ENCODE assay signal across 3 cellular contexts in the genomic region with DNA sequence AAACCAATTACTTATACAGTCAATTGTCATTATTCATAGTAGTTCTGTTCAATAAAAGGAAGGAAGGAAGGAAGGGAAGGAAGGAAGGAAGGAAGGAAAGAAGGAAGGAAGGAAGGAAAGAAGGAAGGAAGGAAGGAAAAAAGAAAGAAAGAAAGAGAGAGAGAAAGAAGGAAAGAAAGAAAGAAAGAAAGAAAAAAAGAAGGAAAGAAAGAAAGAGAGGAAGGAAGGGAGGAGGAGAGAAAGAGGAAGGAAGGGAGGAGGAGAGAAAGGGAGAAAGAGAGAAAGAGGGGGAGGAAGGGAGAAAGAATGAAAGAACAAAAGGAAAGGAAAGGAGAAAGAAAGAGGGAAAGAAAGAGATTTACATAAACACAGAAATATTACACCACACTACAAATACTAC.
TF ChIP-seq lines count a peak whose summit lies in the region.

No MANE protein-coding gene starts in this region.

TF ChIP-seq in HEK293, 187 proteins besides CTCF, POLR2A, EP300 and RAD21:
- TF ChIP-seq ZNF366 (tag by site-specific recombination; conservative IDR thresholded peaks at IDR 0.05), result peak; percentile 59
TF ChIP-seq in HEK293: peak in this region for 1; not testable (repeated sequence) for 186.

TF ChIP-seq in WTC11, 78 proteins besides CTCF, POLR2A, EP300 and RAD21:
- TF ChIP-seq, protein P1, sequence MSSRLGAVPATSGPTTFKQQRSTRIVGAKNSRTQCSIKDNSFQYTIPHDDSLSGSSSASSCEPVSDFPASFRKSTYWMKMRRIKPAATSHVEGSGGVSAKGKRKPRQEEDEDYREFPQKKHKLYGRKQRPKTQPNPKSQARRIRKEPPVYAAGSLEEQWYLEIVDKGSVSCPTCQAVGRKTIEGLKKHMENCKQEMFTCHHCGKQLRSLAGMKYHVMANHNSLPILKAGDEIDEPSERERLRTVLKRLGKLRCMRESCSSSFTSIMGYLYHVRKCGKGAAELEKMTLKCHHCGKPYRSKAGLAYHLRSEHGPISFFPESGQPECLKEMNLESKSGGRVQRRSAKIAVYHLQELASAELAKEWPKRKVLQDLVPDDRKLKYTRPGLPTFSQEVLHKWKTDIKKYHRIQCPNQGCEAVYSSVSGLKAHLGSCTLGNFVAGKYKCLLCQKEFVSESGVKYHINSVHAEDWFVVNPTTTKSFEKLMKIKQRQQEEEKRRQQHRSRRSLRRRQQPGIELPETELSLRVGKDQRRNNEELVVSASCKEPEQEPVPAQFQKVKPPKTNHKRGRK (CRISPR knock-in tag; IDR thresholded peaks at IDR 0.05; ENCODE audit: borderline replicate concordance), result 0 out of 2 replicates have a peak, but pooled peaks have one; percentile 21

TF ChIP-seq in K562, 482 proteins besides CTCF, POLR2A, EP300 and RAD21:
- TF ChIP-seq HLTF (IDR thresholded peaks at IDR 0.05), result 0 out of 2 replicates have a peak, but pooled peaks have one; percentile 23
- 0 out of 2 replicates have a peak, but pooled peaks have one; percentile 31 for TF ChIP-seq CC2D1A (IDR thresholded peaks at IDR 0.05)
- TF ChIP-seq MTA1 (IDR thresholded peaks at IDR 0.05; ENCODE audit: borderline replicate concordance), result peak; percentile 55; the same call in 1 of the 2 replicates
- TF ChIP-seq ELF4 (CRISPR knock-in tag; IDR thresholded peaks at IDR 0.05), result peak; percentile 60; the same call in 1 of the 2 replicates
- peak; percentile 19 for TF ChIP-seq ARHGAP35 (IDR thresholded peaks at IDR 0.05; ENCODE audit: partially characterized antibody)
- peak; percentile 55; the same call in 1 of the 2 replicates for TF ChIP-seq ZBTB5 (IDR thresholded peaks at IDR 0.05)
- TF ChIP-seq, protein P1 (tag; IDR thresholded peaks at IDR 0.05), result peak; percentile 91
- 0 out of 4 replicates have a peak, but pooled peaks of 1 of the 2 experiments have one; percentile 50 for TF ChIP-seq MCM7 (IDR thresholded peaks at IDR 0.05)
